Comparison of ENCODE assay signal across 8 cellular contexts in the genomic region with DNA sequence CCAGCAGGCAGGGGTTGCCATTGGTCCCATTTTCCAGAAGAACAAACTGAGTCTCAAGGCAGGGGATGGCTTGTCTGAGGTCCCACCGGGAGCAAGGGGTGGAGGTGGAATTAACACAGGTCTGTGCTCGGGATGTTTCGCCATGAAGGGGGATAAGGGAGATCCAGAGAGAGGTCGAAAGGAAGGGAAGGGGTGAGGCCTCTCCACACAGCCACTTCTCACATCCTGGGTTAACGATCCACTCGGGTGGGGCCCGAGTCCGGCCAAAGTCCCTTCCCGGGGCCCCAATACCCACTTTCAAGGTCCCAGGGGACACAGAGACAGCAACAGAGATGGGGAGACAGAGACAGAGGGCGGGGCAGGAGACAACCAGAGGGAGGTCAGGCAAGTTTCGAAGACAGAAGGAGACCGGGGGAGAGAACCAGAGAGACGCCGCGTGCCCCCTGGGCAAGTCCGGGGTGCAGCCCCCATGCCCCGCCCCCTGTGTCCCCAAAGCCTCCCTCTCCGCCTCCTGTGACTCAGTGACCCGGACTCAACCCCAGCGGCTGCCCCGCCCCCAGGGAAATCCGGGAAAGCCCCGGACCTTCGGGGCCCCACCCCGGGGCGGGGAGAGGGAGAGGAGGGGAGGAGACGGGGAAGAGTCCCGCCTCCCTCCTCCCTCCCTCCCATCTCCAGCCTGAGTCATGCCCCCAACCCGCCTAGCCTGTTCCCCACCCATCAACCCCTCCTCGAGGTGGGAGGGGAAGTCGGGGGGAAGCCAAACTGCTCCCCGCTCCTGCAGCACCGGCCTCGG. TPM values are rescaled to one million over a fixed set of nuclear protein-coding genes. Genes with fewer than 3 reads are reported as not detected.
A peak's percentile ranks its signal among the peaks of the same experiment; 100 is the strongest.
DNase-seq lines count a peak whose midpoint lies in the region; ATAC-seq, FAIRE-seq and TF ChIP-seq lines count a peak whose summit lies in the region.

No MANE protein-coding gene starts in this region.

- BruUV-seq in Caco-2 (replicated peaks; lab: Mats Ljungman, UMichigan), result TSS peak; percentile 71

- FAIRE-seq in keratinocyte (lab: Jason Lieb, UNC), result peak; percentile 96

- peak overlapping the region; percentile 99 for H3K4me2 ChIP-seq in keratinocyte (ENCODE audit: control insufficient read depth, extremely low read depth, insufficient read depth, low read depth, low read length)

- H3K27ac ChIP-seq in caudate nucleus (ENCODE audit: low read depth, low read length) (no peak overlapping the region), keratinocyte (ENCODE audit: control insufficient read depth, insufficient read depth, low read length) (peak overlapping the region; percentile 99)

- no peak for TF ChIP-seq POLR2A in NB4 (IDR thresholded peaks at IDR 0.05; ENCODE audit: extremely low read depth, insufficient read length)

- peaks cover 13% of the 10 kb centered on the region for H3K79me2 ChIP-seq in keratinocyte (ENCODE audit: control insufficient read depth, insufficient read depth, low read length)

- peak overlapping the region; percentile 96 for H3K9ac ChIP-seq in keratinocyte (ENCODE audit: control insufficient read depth, extremely low read depth, insufficient read depth, low read length)

- no peaks in the 10 kb centered on the region for H3K27me3 Mint-ChIP-seq in Caco-2 (ENCODE audit: insufficient read depth, unreplicated experiment)

- peak overlapping the region; percentile 63 for H3K27ac Mint-ChIP-seq in Caco-2 (ENCODE audit: unreplicated experiment)

- H3K9me1 ChIP-seq in keratinocyte (ENCODE audit: control insufficient read depth, extremely low read depth, insufficient read depth, low read length), result peaks cover 4% of the 10 kb centered on the region

- H3K4me1 ChIP-seq in Caco-2 (peaks cover 48% of the 10 kb centered on the region), keratinocyte (ENCODE audit: control insufficient read depth, extremely low read depth, insufficient read depth, low read length) (peaks cover 42% of the 10 kb centered on the region)

- peaks cover 30% of the 10 kb centered on the region for H3K4me1 Mint-ChIP-seq in Caco-2 (ENCODE audit: low read depth, unreplicated experiment)

- no peaks in the 10 kb centered on the region; the same call in 1 of the 2 replicates for H3K36me3 ChIP-seq in Caco-2 (ENCODE audit: control insufficient read depth, insufficient read depth, low read length)
- peaks cover 6 to 7% of the 10 kb centered on the region in 2 experiments for H3K36me3 ChIP-seq in keratinocyte (ENCODE audit: control insufficient read depth in 2 of 2, extremely low read depth in 1 of 2, insufficient read depth in 2 of 2, low read length in 2 of 2)

- H4K20me1 ChIP-seq in keratinocyte (ENCODE audit: control insufficient read depth, extremely low read depth, insufficient read depth, low read length), result no peaks in the 10 kb centered on the region

- no peak overlapping the region for H2AFZ ChIP-seq in keratinocyte (ENCODE audit: control insufficient read depth, low read length)

- peaks cover 23% of the 10 kb centered on the region for H3K36me3 Mint-ChIP-seq in Caco-2 (ENCODE audit: insufficient read depth, unreplicated experiment)

- CTCF ChIA-PET in Caco-2 (lab: Charles Lee), result interaction anchor here (1.0 kb wide), 1 partner anchor 23 kb away, joined by 3 read pairs; no protein-coding TSS in a partner anchor

- peak overlapping the region; percentile 87 for H3K4me3 Mint-ChIP-seq in Caco-2 (ENCODE audit: unreplicated experiment)

- H3K27me3 ChIP-seq in Caco-2 (replicated peaks; ENCODE audit: control insufficient read depth, insufficient read depth, low read length) (no peaks in the 10 kb centered on the region), keratinocyte (ENCODE audit: control insufficient read depth, extremely low read depth, insufficient read depth, low read length) (no peaks in the 10 kb centered on the region)

- POLR2A ChIA-PET in Caco-2 (lab: Charles Lee), result no interaction called here

- ATAC-seq in GM21423 (IDR thresholded peaks at IDR 0.05; ENCODE audit: unreplicated experiment) (peak; percentile 47), HG03469 (IDR thresholded peaks at IDR 0.05; ENCODE audit: unreplicated experiment) (no peak)

- DNase-seq in Caco-2 (peak; percentile 95 to 96), NB4 (ENCODE audit: low read depth) (peak; percentile 86), caudate nucleus (lab: John Stamatoyannopoulos, UW) (peak in 48 of 61 donors; percentile 7 to 83 (median 44)), keratinocyte (ENCODE audit: low read depth, low spot score) (peak; percentile 91)
- peak; percentile 83 for DNase-seq in activated CD4-positive, CD25-positive, alpha-beta regulatory T cell treated with anti-CD3 and anti-CD28 coated beads, Interleukin-2, amount 50 U/mL, for 16 hours (ENCODE audit: low read depth, low spot score)
- DNase-seq in stimulated activated CD4-positive, alpha-beta T cell treated with anti-CD3 and anti-CD28 coated beads, Interleukin-15, amount 100 ng/mL, for 1 hour (ENCODE audit: low read depth in 1 of 2, low spot score in 1 of 2), result peak; percentile 90 to 93

- no peaks in the 10 kb centered on the region for H3K9me3 Mint-ChIP-seq in Caco-2 (ENCODE audit: unreplicated experiment)

- TF ChIP-seq CTCF in Caco-2 (IDR thresholded peaks at IDR 0.05; ENCODE audit: insufficient read depth in 1 of 2, low read depth in 1 of 2, low read length in 1 of 2, severe bottlenecking in 1 of 2, unreplicated experiment in 1 of 2) (no peak), NB4 (IDR thresholded peaks at IDR 0.05; ENCODE audit: low read depth, low read length) (no peak), keratinocyte (optimal IDR thresholded peaks at IDR 0.05 in 1 of 3, IDR thresholded peaks at IDR 0.05 in 1 of 3, conservative IDR thresholded peaks at IDR 0.05 in 1 of 3; ENCODE audit: extremely low read depth in 1 of 3, insufficient read depth in 2 of 3, low read length in 3 of 3) (no peak)

- peak overlapping the region; percentile 61 for H3K4me3 ChIP-seq in Caco-2 (ENCODE audit: low read depth, low read length)
- H3K4me3 ChIP-seq in NB4 (ENCODE audit: low read depth, low read length), result peak overlapping the region; percentile 32
- peak overlapping the region; percentile 35 to 87 (median 81) for H3K4me3 ChIP-seq in keratinocyte (ENCODE audit: control insufficient read depth in 2 of 3, extremely low read depth in 1 of 3, insufficient read depth in 2 of 3, low read depth in 1 of 3, low read length in 3 of 3)

- dilution Hi-C loops in keratinocyte (cut with MboI; ENCODE audit: extremely low pct_ligation_motif_present, low sequenced_read_pairs), result no loop called here

- H3K9me3 ChIP-seq in Caco-2 (no peaks in the 10 kb centered on the region), keratinocyte (ENCODE audit: control insufficient read depth, low read depth, low read length) (no peaks in the 10 kb centered on the region)

- intact Hi-C loops in Caco-2 (cut with micrococcal nuclease; ENCODE audit: unreplicated experiment), result loop anchor here (1.0 to 2.0 kb wide), 3 partner anchors 23 to 52 kb away; no protein-coding TSS in a partner anchor

RNA-seq across cellular contexts. Expression of gene BCL3, which starts 1.4 kb away (rescaled TPM):
- 15.5 and 21.3 TPM in 2 replicates for total RNA-seq in Caco-2 (2022)
- polyA plus RNA-seq in keratinocyte, result 1.1 to 1.8 TPM (median 1.5 TPM) in 3 replicates
- polyA plus RNA-seq in keratinocyte (2011; ENCODE audit: low read depth), result 2.2 TPM
- polyA plus RNA-seq in keratinocyte (2011; cell fraction: cytosol; rRNA removed), result 0.72 and 2.2 TPM in 2 replicates
- polyA plus RNA-seq in keratinocyte (2011; cell fraction: nucleus; rRNA removed), result 7.1 and 8.3 TPM in 2 replicates
- 5.9 and 6.4 TPM in 2 replicates for polyA plus RNA-seq in keratinocyte (2012; ENCODE audit: low replicate concordance)
- polyA minus RNA-seq in keratinocyte, result 1.1 to 5.8 TPM (median 3.1 TPM) in 3 replicates
- polyA minus RNA-seq in keratinocyte (2011; cell fraction: cytosol; rRNA and poly(A)+ RNA removed), result 12.5 TPM
- 4.1 and 5.1 TPM in 2 replicates for polyA minus RNA-seq in keratinocyte (2011; cell fraction: nucleus; rRNA and poly(A)+ RNA removed)

RNA-seq across cellular contexts. Expression of gene CBLC, which starts 30.5 kb away (rescaled TPM):
- 42.3 and 43.6 TPM in 2 replicates for total RNA-seq in Caco-2 (2022)
- polyA plus RNA-seq in keratinocyte, result 27.8 to 58.6 TPM (median 30.1 TPM) in 3 replicates
- 12.3 TPM for polyA plus RNA-seq in keratinocyte (2011; ENCODE audit: low read depth)
- 27.4 and 54.0 TPM in 2 replicates for polyA plus RNA-seq in keratinocyte (2011; cell fraction: cytosol; rRNA removed)
- polyA plus RNA-seq in keratinocyte (2011; cell fraction: nucleus; rRNA removed), result 57.2 and 98.5 TPM in 2 replicates
- 26.6 and 50.7 TPM in 2 replicates for polyA plus RNA-seq in keratinocyte (2012; ENCODE audit: low replicate concordance)
- polyA minus RNA-seq in keratinocyte, result 68.8 to 110 TPM (median 88.1 TPM) in 3 replicates
- polyA minus RNA-seq in keratinocyte (2011; cell fraction: cytosol; rRNA and poly(A)+ RNA removed), result 80.4 TPM
- polyA minus RNA-seq in keratinocyte (2011; cell fraction: nucleus; rRNA and poly(A)+ RNA removed), result 55.4 and 73.0 TPM in 2 replicates

RNA-seq across cellular contexts. Expression of gene CEACAM16, which starts 48.2 kb away (rescaled TPM):
- not detected in 2 replicates for total RNA-seq in Caco-2 (2022)
- polyA plus RNA-seq in keratinocyte, result not detected in 3 replicates
- polyA plus RNA-seq in keratinocyte (2011; ENCODE audit: low read depth), result not detected
- not detected in 2 replicates for polyA plus RNA-seq in keratinocyte (2011; cell fraction: cytosol; rRNA removed)
- polyA plus RNA-seq in keratinocyte (2011; cell fraction: nucleus; rRNA removed), result not detected in 2 replicates
- not detected in 2 replicates for polyA plus RNA-seq in keratinocyte (2012; ENCODE audit: low replicate concordance)
- polyA minus RNA-seq in keratinocyte, result not detected in 3 replicates
- polyA minus RNA-seq in keratinocyte (2011; cell fraction: cytosol; rRNA and poly(A)+ RNA removed), result not detected
- polyA minus RNA-seq in keratinocyte (2011; cell fraction: nucleus; rRNA and poly(A)+ RNA removed), result not detected in 2 replicates

Comparison
In these comparisons a context has a peak if more than half of its experiments do, and no peak if none do; other contexts are left out.
1. DNase-seq: peak in every context shown above with its lines; median percentile 96 in Caco-2; 92 in stimulated activated CD4-positive, alpha-beta T cell treated with anti-CD3 and anti-CD28 coated beads, Interleukin-15, amount 100 ng/mL, for 1 hour; 91 in keratinocyte; 86 in NB4; 83 in activated CD4-positive, CD25-positive, alpha-beta regulatory T cell treated with anti-CD3 and anti-CD28 coated beads, Interleukin-2, amount 50 U/mL, for 16 hours; 44 in caudate nucleus.